ENCODE assay signal across 8 cellular contexts in the genomic region with DNA sequence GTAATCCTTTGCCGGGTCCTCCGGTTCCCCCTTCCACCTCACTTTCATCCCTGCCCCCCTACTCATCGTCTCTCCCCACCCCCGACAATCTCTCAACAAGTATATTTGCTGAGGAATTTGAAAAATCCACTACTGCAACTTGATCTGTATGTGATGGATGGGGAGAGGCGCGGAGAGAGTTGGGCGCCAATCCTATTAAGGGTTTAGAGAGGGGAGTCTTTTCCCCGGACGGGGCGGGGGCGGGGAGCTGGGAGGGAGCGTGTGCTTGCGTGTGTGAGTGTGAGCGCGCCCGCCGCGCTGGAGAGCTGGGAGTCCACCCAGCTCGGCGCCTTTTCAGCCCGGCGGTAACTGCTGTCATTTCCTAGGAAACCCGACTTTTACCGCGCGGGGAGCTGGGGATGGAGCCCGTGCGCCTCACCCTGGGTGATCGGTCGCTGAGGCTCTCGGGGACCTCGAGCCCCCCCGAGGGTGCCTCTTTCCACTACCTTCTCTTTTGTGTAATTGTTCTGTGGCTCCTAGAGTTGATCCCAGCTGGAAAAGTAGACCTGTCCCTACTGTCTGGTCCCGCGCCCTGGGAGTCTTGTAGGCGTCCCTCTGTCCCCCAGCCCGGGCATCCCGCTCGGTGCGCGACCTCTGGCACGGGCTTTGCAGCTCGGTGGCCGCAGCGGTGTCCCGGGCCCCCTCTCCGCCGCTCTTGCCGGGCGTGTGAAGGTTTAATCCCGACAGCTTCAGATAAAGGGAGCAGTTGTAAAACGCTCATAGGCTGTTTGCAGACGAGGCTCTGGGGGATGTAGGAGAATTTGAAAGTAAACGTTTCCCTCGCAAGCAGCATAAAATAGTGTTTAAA. TPM values are rescaled to one million over a fixed set of nuclear protein-coding genes. Genes with fewer than 3 reads are reported as not detected.
DNase-seq lines count a peak whose midpoint lies in the region; ATAC-seq and TF ChIP-seq lines count a peak whose summit lies in the region.

No MANE protein-coding gene starts in this region.

- POLR2A ChIA-PET in AG04449 (lab: Yijun Ruan, JAX) (interaction anchor here (0.6 to 2.5 kb wide), 19 partner anchors 13 to 338 kb away, joined by 3 to 12 read pairs (median 5); no protein-coding TSS in a partner anchor), HEK293 (lab: Yijun Ruan, JAX) (interaction anchor here (0.5 to 2.4 kb wide), 13 partner anchors 21 to 338 kb away, joined by 3 to 11 read pairs (median 4); no protein-coding TSS in a partner anchor)

- H3K4me3 Mint-ChIP-seq in activated T-helper 2 cell treated with anti-CD3 and anti-CD28 coated beads, Interferon-gamma antibody, Interleukin-2, Interleukin-4, amounts not matched to agents 10 μg/mL and 5 μg/mL and 100 μg/mL, durations not matched to agents 14 hours and 24 hours and 36 hours (ENCODE audit: low read depth) = peak overlapping the region; percentile 13

- H3K9me3 Mint-ChIP-seq in activated T-helper 2 cell treated with anti-CD3 and anti-CD28 coated beads, Interferon-gamma antibody, Interleukin-2, Interleukin-4, amounts not matched to agents 10 μg/mL and 5 μg/mL and 100 μg/mL, durations not matched to agents 14 hours and 24 hours and 36 hours = no peaks in the 10 kb centered on the region

- H3K4me1 ChIP-seq in HEK293 (ENCODE audit: control insufficient read depth, insufficient read depth, low read length) = peaks cover 31% of the 10 kb centered on the region
- peaks cover 9 to 23% (median 19%) of the 10 kb centered on the region in 3 donors for H3K4me1 ChIP-seq in skeletal muscle tissue (ENCODE audit: control insufficient read depth in 3 of 3, insufficient read depth in 3 of 3, low read length in 3 of 3)

- no peak overlapping the region for H3K27ac Mint-ChIP-seq in activated T-helper 2 cell treated with anti-CD3 and anti-CD28 coated beads, Interferon-gamma antibody, Interleukin-2, Interleukin-4, amounts not matched to agents 10 μg/mL and 5 μg/mL and 100 μg/mL, durations not matched to agents 14 hours and 24 hours and 36 hours

- no peaks in the 10 kb centered on the region for H3K36me3 ChIP-seq in HEK293 (ENCODE audit: control insufficient read depth in 2 of 2, insufficient read depth in 1 of 2, low read length in 2 of 2)
- H3K36me3 ChIP-seq in skeletal muscle tissue (ENCODE audit: control insufficient read depth in 3 of 3, insufficient read depth in 3 of 3, low read length in 3 of 3) = no peaks in the 10 kb centered on the region

- H3K9ac ChIP-seq in skeletal muscle tissue (ENCODE audit: low read depth in 1 of 3, low read length in 3 of 3) = peak overlapping the region in 2 of 3 donors; percentile 25 to 38

- CTCF ChIA-PET in AG04449 (lab: Yijun Ruan, JAX) (interaction anchor here (0.6 to 3.3 kb wide), 12 partner anchors 11 to 344 kb away, joined by 3 to 16 read pairs (median 3); no protein-coding TSS in a partner anchor), HEK293 (lab: Yijun Ruan, JAX) (interaction anchor here (0.6 to 1.3 kb wide), 17 partner anchors 13 to 1262 kb away, joined by 3 to 5 read pairs (median 3); no protein-coding TSS in a partner anchor)

- peaks cover 54 to 59% (median 59%) of the 10 kb centered on the region in 3 donors for H3K27me3 ChIP-seq in skeletal muscle tissue (ENCODE audit: control insufficient read depth in 3 of 3, insufficient read depth in 3 of 3, low read length in 3 of 3)

- peaks cover 11% of the 10 kb centered on the region for H3K4me1 Mint-ChIP-seq in activated T-helper 2 cell treated with anti-CD3 and anti-CD28 coated beads, Interferon-gamma antibody, Interleukin-2, Interleukin-4, amounts not matched to agents 10 μg/mL and 5 μg/mL and 100 μg/mL, durations not matched to agents 14 hours and 24 hours and 36 hours (ENCODE audit: low read depth)

- H3K4me3 ChIP-seq in AG04449 (ENCODE audit: low read depth, low read length) = peak overlapping the region; percentile 88
- peak overlapping the region; percentile 69 for H3K4me3 ChIP-seq in HEK293 (ENCODE audit: low read depth, low read length)
- H3K4me3 ChIP-seq in iPS-11a (ENCODE audit: low read depth, low read length) = peak overlapping the region; percentile 85
- peak overlapping the region; percentile 43 to 49 (median 48) for H3K4me3 ChIP-seq in skeletal muscle tissue (ENCODE audit: low read length in 3 of 3)

- H3K27ac ChIP-seq in HEK293 (ENCODE audit: extremely low read depth, low read depth, low read length) = peak overlapping the region; percentile 93
- peak overlapping the region; percentile 51 for H3K27ac ChIP-seq in skeletal muscle tissue (ENCODE audit: low read depth, low read length)

- peaks cover 70% of the 10 kb centered on the region for H3K27me3 Mint-ChIP-seq in activated T-helper 2 cell treated with anti-CD3 and anti-CD28 coated beads, Interferon-gamma antibody, Interleukin-2, Interleukin-4, amounts not matched to agents 10 μg/mL and 5 μg/mL and 100 μg/mL, durations not matched to agents 14 hours and 24 hours and 36 hours (ENCODE audit: low read depth)

- no peak for ATAC-seq in HG02840 (IDR thresholded peaks at IDR 0.05; ENCODE audit: low FRiP score, unreplicated experiment)

- no peaks in the 10 kb centered on the region for H3K9me3 ChIP-seq in HEK293 (ENCODE audit: control insufficient read depth, insufficient read depth, low read depth, low read length)
- no peaks in the 10 kb centered on the region for H3K9me3 ChIP-seq in skeletal muscle tissue (ENCODE audit: control insufficient read depth in 3 of 3, low read length in 3 of 3)

- H3K36me3 Mint-ChIP-seq in activated T-helper 2 cell treated with anti-CD3 and anti-CD28 coated beads, Interferon-gamma antibody, Interleukin-2, Interleukin-4, amounts not matched to agents 10 μg/mL and 5 μg/mL and 100 μg/mL, durations not matched to agents 14 hours and 24 hours and 36 hours (ENCODE audit: low read depth) = no peaks in the 10 kb centered on the region

- DNase-seq in AG04449 (ENCODE audit: low read depth, low spot score) = peak; percentile 84
- DNase-seq in activated T-helper 2 cell treated with anti-CD3 and anti-CD28 coated beads, Interferon-gamma antibody, Interleukin-2, Interleukin-4, amounts not matched to agents 10 μg/mL and 5 μg/mL and 100 μg/mL, durations not matched to agents 14 hours and 24 hours and 36 hours (ENCODE audit: low spot score) = peak; percentile 7
- DNase-seq in NCI-H1092 (lab: John Stamatoyannopoulos, UW) = no peak
- DNase-seq in stimulated activated CD4-positive, alpha-beta T cell treated with anti-CD3 and anti-CD28 coated beads, Interleukin-2, amount 100 ng/mL, for 48 hours = no peak

- intact Hi-C loops in activated T-helper 2 cell treated with anti-CD3 and anti-CD28 coated beads, Interferon-gamma antibody, Interleukin-2, Interleukin-4, amounts not matched to agents 10 μg/mL and 5 μg/mL and 100 μg/mL, durations not matched to agents 14 hours and 24 hours and 36 hours (cut with micrococcal nuclease) = loop anchor here (5.0 kb wide), 1 partner anchor 390 kb away; the partner anchor contains the start of gene INHBB

- TF ChIP-seq CTCF in AG04449 (IDR thresholded peaks at IDR 0.05; ENCODE audit: insufficient read depth, low read length, missing control alignments) (no peak), HEK293 (tag by site-specific recombination; IDR thresholded peaks at IDR 0.05) (0 out of 2 replicates have a peak, but pooled peaks have one; percentile 48)

TF ChIP-seq in HEK293, 187 proteins besides CTCF, POLR2A, EP300 and RAD21 (continues in another document):
- TF ChIP-seq KLF16 (tag by site-specific recombination; IDR thresholded peaks at IDR 0.05) (no peak), ZNF513 (tag by site-specific recombination; IDR thresholded peaks at IDR 0.05) (no peak), ZNF629 (tag by site-specific recombination; IDR thresholded peaks at IDR 0.05) (no peak), ZBTB1 (tag by site-specific recombination; IDR thresholded peaks at IDR 0.05) (no peak), ZNF645 (tag by site-specific recombination; IDR thresholded peaks at IDR 0.05) (no peak), ZNF366 (tag by site-specific recombination; conservative IDR thresholded peaks at IDR 0.05) (no peak; the same call in 1 of the 2 replicates), ZNF223 (tag by site-specific recombination; IDR thresholded peaks at IDR 0.05) (no peak), ZNF596 (tag by site-specific recombination; IDR thresholded peaks at IDR 0.05) (no peak)
- TF ChIP-seq, protein P1, sequence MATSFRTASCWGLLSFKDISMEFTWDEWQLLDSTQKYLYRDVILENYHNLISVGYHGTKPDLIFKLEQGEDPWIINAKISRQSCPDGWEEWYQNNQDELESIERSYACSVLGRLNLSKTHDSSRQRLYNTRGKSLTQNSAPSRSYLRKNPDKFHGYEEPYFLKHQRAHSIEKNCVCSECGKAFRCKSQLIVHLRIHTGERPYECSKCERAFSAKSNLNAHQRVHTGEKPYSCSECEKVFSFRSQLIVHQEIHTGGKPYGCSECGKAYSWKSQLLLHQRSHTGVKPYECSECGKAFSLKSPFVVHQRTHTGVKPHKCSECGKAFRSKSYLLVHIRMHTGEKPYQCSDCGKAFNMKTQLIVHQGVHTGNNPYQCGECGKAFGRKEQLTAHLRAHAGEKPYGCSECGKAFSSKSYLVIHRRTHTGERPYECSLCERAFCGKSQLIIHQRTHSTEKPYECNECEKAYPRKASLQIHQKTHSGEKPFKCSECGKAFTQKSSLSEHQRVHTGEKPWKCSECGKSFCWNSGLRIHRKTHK (tag by site-specific recombination; IDR thresholded peaks at IDR 0.05) = no peak

RNA-seq across cellular contexts. Expression of gene GLI2, which starts 1.5 kb away (rescaled TPM):
- 0.07 TPM in 1 of 2 replicates, not detected in the other for total RNA-seq in activated T-helper 2 cell treated with anti-CD3 and anti-CD28 coated beads, Interferon-gamma antibody, Interleukin-2, Interleukin-4, amounts not matched to agents 10 μg/mL and 5 μg/mL and 100 μg/mL, durations not matched to agents 14 hours and 24 hours and 36 hours
- 3.1 TPM for total RNA-seq in skeletal muscle tissue

Comparison
In these comparisons a context has a peak if more than half of its experiments do, and no peak if none do; other contexts are left out.
1. DNase-seq: peak in AG04449 (single experiment) and activated T-helper 2 cell treated with anti-CD3 and anti-CD28 coated beads, Interferon-gamma antibody, Interleukin-2, Interleukin-4, amounts not matched to agents 10 μg/mL and 5 μg/mL and 100 μg/mL, durations not matched to agents 14 hours and 24 hours and 36 hours (single experiment); none in NCI-H1092 (single experiment) and stimulated activated CD4-positive, alpha-beta T cell treated with anti-CD3 and anti-CD28 coated beads, Interleukin-2, amount 100 ng/mL, for 48 hours (0 of 2).
2. Peak in every context shown above with its lines, with median percentiles within 50 percentile points of each other: H3K4me3 ChIP-seq.